Comparison of ENCODE assay signal across 8 cellular contexts in the genomic region with DNA sequence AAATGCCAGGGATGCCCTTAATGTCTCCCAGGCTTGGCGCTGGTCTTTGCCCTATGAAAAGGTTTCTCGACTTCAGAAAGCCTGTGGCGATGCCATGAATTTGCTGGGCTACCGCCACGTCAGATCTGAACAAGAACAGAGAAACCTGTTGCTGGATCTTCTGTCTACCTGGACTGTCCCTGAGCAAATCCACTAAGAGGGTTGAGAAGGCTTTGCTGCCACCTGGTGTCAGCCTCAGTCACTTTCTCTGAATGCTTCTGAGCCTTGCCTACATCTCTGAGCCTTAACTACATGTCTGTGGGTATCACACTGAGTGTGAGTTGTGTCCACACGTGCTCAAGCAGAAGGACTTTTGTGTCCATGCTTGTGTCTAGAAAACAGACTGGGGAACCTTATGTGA. TPM values are rescaled to one million over a fixed set of nuclear protein-coding genes. Genes with fewer than 3 reads are reported as not detected.
DNase-seq lines count a peak whose midpoint lies in the region; ATAC-seq and TF ChIP-seq lines count a peak whose summit lies in the region.

No MANE protein-coding gene starts in this region.

- no peak overlapping the region for H3K4me3 Mint-ChIP-seq in HFFc6
- H3K4me3 Mint-ChIP-seq in activated T-helper 17 cell treated with anti-CD3 and anti-CD28 coated beads, Interleukin-2, amount 50 U/mL, for 72 hours: no peak overlapping the region

- peak; percentile 80 for TF ChIP-seq CTCF in HFFc6 (IDR thresholded peaks at IDR 0.05)

- H3K36me3 Mint-ChIP-seq in HFFc6 (ENCODE audit: low read depth): no peaks in the 10 kb centered on the region
- H3K36me3 Mint-ChIP-seq in activated T-helper 17 cell treated with anti-CD3 and anti-CD28 coated beads, Interleukin-2, amount 50 U/mL, for 72 hours (ENCODE audit: low read depth): no peaks in the 10 kb centered on the region

- ATAC-seq in activated T-helper 17 cell treated with anti-CD3 and anti-CD28 coated beads, Interleukin-2, amount 50 U/mL, for 72 hours (replicated peaks): peak; percentile 68

- intact Hi-C loops in posterior vena cava (cut with DNase I): no loop called here

- H3K9me3 Mint-ChIP-seq in HFFc6: no peaks in the 10 kb centered on the region
- H3K9me3 Mint-ChIP-seq in activated T-helper 17 cell treated with anti-CD3 and anti-CD28 coated beads, Interleukin-2, amount 50 U/mL, for 72 hours: no peaks in the 10 kb centered on the region

- peaks cover 16% of the 10 kb centered on the region for H3K27me3 Mint-ChIP-seq in HFFc6 (ENCODE audit: insufficient read depth)
- peaks cover 10% of the 10 kb centered on the region for H3K27me3 Mint-ChIP-seq in activated T-helper 17 cell treated with anti-CD3 and anti-CD28 coated beads, Interleukin-2, amount 50 U/mL, for 72 hours

- H3K27ac Mint-ChIP-seq in HFFc6: no peak overlapping the region
- H3K27ac Mint-ChIP-seq in activated T-helper 17 cell treated with anti-CD3 and anti-CD28 coated beads, Interleukin-2, amount 50 U/mL, for 72 hours: no peak overlapping the region

- DNase-seq in NOMO-1 treated with DMSO at 0.1 percent for 48 hours (lab: John Stamatoyannopoulos, UW; ENCODE audit: unreplicated experiment) (peak; percentile 21), NOMO-1 treated with dmso at 0.1 percent for 144 hours (lab: John Stamatoyannopoulos, UW; ENCODE audit: unreplicated experiment) (no peak), HFFc6 (peak; percentile 32), NCI-H345 treated with DMSO at 0.1 percent for 48 hours (lab: John Stamatoyannopoulos, UW; ENCODE audit: unreplicated experiment) (peak; percentile 15), iPS DF 4.7 (ENCODE audit: extremely low read depth, low spot score) (peak; percentile 51), posterior vena cava (ENCODE audit: low spot score) (no peak)
- peak; percentile 20 for DNase-seq in stimulated activated CD4-positive, alpha-beta T cell treated with anti-CD3 and anti-CD28 coated beads, Interleukin-4, amount 100 ng/mL, for 24 hours

- no peaks in the 10 kb centered on the region for H3K4me1 Mint-ChIP-seq in HFFc6 (ENCODE audit: low read depth)
- peaks cover 7% of the 10 kb centered on the region for H3K4me1 Mint-ChIP-seq in activated T-helper 17 cell treated with anti-CD3 and anti-CD28 coated beads, Interleukin-2, amount 50 U/mL, for 72 hours

RNA-seq across cellular contexts. Expression of gene CHST4, which starts 11.4 kb away (rescaled TPM):
- not detected for total RNA-seq in HFFc6 (2021; fragmentation: NEBNext Ultra II Directional; extraction: Animal tissue kit (Norgen Biotek cat#: 25700))
- total RNA-seq in activated T-helper 17 cell treated with anti-CD3 and anti-CD28 coated beads, Interleukin-2, amount 50 U/mL, for 72 hours: not detected
- total RNA-seq in posterior vena cava: not detected

RNA-seq across cellular contexts. Expression of gene TAT, which starts 39.2 kb away (rescaled TPM):
- total RNA-seq in HFFc6 (2021; fragmentation: NEBNext Ultra II Directional; extraction: Animal tissue kit (Norgen Biotek cat#: 25700)): not detected
- not detected for total RNA-seq in activated T-helper 17 cell treated with anti-CD3 and anti-CD28 coated beads, Interleukin-2, amount 50 U/mL, for 72 hours
- under 1 TPM in 1 of 2 donors, not detected in 1; 0.09 TPM for total RNA-seq in posterior vena cava

RNA-seq across cellular contexts. Expression of gene ZNF19, which starts 48.5 kb away (rescaled TPM):
- total RNA-seq in HFFc6 (2021; fragmentation: NEBNext Ultra II Directional; extraction: Animal tissue kit (Norgen Biotek cat#: 25700)): 1 to 10 TPM; 1.1 to 2.0 (median 1.6) TPM
- total RNA-seq in activated T-helper 17 cell treated with anti-CD3 and anti-CD28 coated beads, Interleukin-2, amount 50 U/mL, for 72 hours: 1 to 10 TPM; 1.1 to 3.4 TPM
- 1 to 10 TPM; 3.6 to 4.2 TPM for total RNA-seq in posterior vena cava

Comparison
In these comparisons a context has a peak if more than half of its experiments do, and no peak if none do; other contexts are left out.
1. DNase-seq: peak in NOMO-1 treated with DMSO at 0.1 percent for 48 hours (single experiment), HFFc6 (single experiment), NCI-H345 treated with DMSO at 0.1 percent for 48 hours (single experiment), iPS DF 4.7 (single experiment) and stimulated activated CD4-positive, alpha-beta T cell treated with anti-CD3 and anti-CD28 coated beads, Interleukin-4, amount 100 ng/mL, for 24 hours (single experiment); none in NOMO-1 treated with dmso at 0.1 percent for 144 hours (single experiment) and posterior vena cava (single experiment).